Comparison of ENCODE assay signal across 9 cellular contexts in genomic region chr1:161367684-161368398, GRCh38. TPM values are rescaled to one million over a fixed set of nuclear protein-coding genes. Genes with fewer than 3 reads are reported as not detected.
A peak's percentile ranks its signal among the peaks of the same experiment; 100 is the strongest.
DNase-seq lines count a peak whose midpoint lies in the region; ATAC-seq and TF ChIP-seq lines count a peak whose summit lies in the region.
"Had no signal": no experiment of that assay in that cellular context is flagged by ENCODE, and none has a peak within 500 bp of the region (broad histone marks: within the 10 kb centered on the region; RNA-seq: fewer than 3 reads in every experiment).

Gene CFAP126 (minus strand): TSS chr1:161367876. CDS start chr1:161367868, 8 bp downstream.

- no peak within 1 kb of the TSS for H3K27ac ChIP-seq in DOHH2 (ENCODE audit: low read depth, low read length)

- CTCF ChIA-PET in activated naive CD4-positive, alpha-beta T cell treated with anti-CD3 and anti-CD28 coated beads, Interleukin-2, amount 10 ng/mL, durations not matched to agents 7 days and 5 days (lab: Charles Lee), result interaction anchor here (0.7 to 2.8 kb wide), 11 partner anchors 14 to 202 kb away, joined by 3 to 9 read pairs (median 4); partner anchors contain the start of genes PPOX, SDHC and TOMM40L

- H3K4me2 ChIP-seq in DOHH2 (ENCODE audit: low read length), result no peak within 1 kb of the TSS

- no peaks in the 10 kb centered on the region for H4K20me1 ChIP-seq in DOHH2 (ENCODE audit: control insufficient read depth, insufficient read depth, low read depth, low read length)

- H3K36me3 ChIP-seq in DOHH2 (ENCODE audit: control insufficient read depth, low read length), result peaks cover 7% of the 10 kb centered on the region; the same call in 1 of the 2 replicates

- peak; percentile 23 for DNase-seq in NCI-H82 treated with DMSO at 0.1 percent for 48 hours (lab: John Stamatoyannopoulos, UW; ENCODE audit: unreplicated experiment)
- DNase-seq in activated naive CD4-positive, alpha-beta T cell treated with anti-CD3 and anti-CD28 coated beads, Interleukin-2, amount 10 ng/mL, durations not matched to agents 7 days and 5 days, result peak; percentile 59
- DNase-seq in glomerular endothelial cell (ENCODE audit: extremely low read depth, low read depth, low spot score), result peak; percentile 44
- DNase-seq in osteocyte (ENCODE audit: extremely low spot score, unreplicated experiment), result no peak
- DNase-seq in dedifferentiated amniotic fluid mesenchymal stem cell (ENCODE audit: extremely low spot score), result no peak

- no peaks in the 10 kb centered on the region for H3K9me3 Mint-ChIP-seq in activated naive CD4-positive, alpha-beta T cell treated with anti-CD3 and anti-CD28 coated beads, Interleukin-2, amount 10 ng/mL, durations not matched to agents 7 days and 5 days
- H3K9me3 Mint-ChIP-seq in osteocyte (ENCODE audit: unreplicated experiment), result no peaks in the 10 kb centered on the region
- H3K9me3 Mint-ChIP-seq: activated naive CD4-positive, alpha-beta T cell treated with anti-CD3 and anti-CD28 coated beads, Interleukin-2, amount 50 U/mL, for 24 hours had no signal

- H3K79me2 ChIP-seq in DOHH2 (ENCODE audit: control insufficient read depth, low read length), result no peaks in the 10 kb centered on the region

- no peaks in the 10 kb centered on the region for H3F3A ChIP-seq in DOHH2 (ENCODE audit: control insufficient read depth, insufficient read depth)

- no peaks in the 10 kb centered on the region for H3K9me2 ChIP-seq in DOHH2 (replicated peaks; ENCODE audit: control insufficient read depth, low read length)

- H3K27me3 Mint-ChIP-seq in activated naive CD4-positive, alpha-beta T cell treated with anti-CD3 and anti-CD28 coated beads, Interleukin-2, amount 10 ng/mL, durations not matched to agents 7 days and 5 days, result no peaks in the 10 kb centered on the region
- H3K27me3 Mint-ChIP-seq in osteocyte (ENCODE audit: unreplicated experiment), result no peaks in the 10 kb centered on the region
- H3K27me3 Mint-ChIP-seq: activated naive CD4-positive, alpha-beta T cell treated with anti-CD3 and anti-CD28 coated beads, Interleukin-2, amount 50 U/mL, for 24 hours had no signal

- H3K4me1 Mint-ChIP-seq in activated naive CD4-positive, alpha-beta T cell treated with anti-CD3 and anti-CD28 coated beads, Interleukin-2, amount 10 ng/mL, durations not matched to agents 7 days and 5 days, result peaks cover 3% of the 10 kb centered on the region
- H3K4me1 Mint-ChIP-seq in osteocyte (ENCODE audit: unreplicated experiment), result peaks cover 6% of the 10 kb centered on the region

- no peak within 1 kb of the TSS for H3K4me3 Mint-ChIP-seq in activated naive CD4-positive, alpha-beta T cell treated with anti-CD3 and anti-CD28 coated beads, Interleukin-2, amount 10 ng/mL, durations not matched to agents 7 days and 5 days
- H3K4me3 Mint-ChIP-seq in osteocyte (ENCODE audit: unreplicated experiment), result no peak within 1 kb of the TSS
- H3K4me3 Mint-ChIP-seq: activated naive CD4-positive, alpha-beta T cell treated with anti-CD3 and anti-CD28 coated beads, Interleukin-2, amount 50 U/mL, for 24 hours had no signal

- H3K27me3 ChIP-seq in DOHH2 (ENCODE audit: control insufficient read depth, low read length), result no peaks in the 10 kb centered on the region

- peaks cover 27% of the 10 kb centered on the region for H3K36me3 Mint-ChIP-seq in activated naive CD4-positive, alpha-beta T cell treated with anti-CD3 and anti-CD28 coated beads, Interleukin-2, amount 10 ng/mL, durations not matched to agents 7 days and 5 days
- peaks cover 20% of the 10 kb centered on the region for H3K36me3 Mint-ChIP-seq in osteocyte (ENCODE audit: unreplicated experiment)

- peak; percentile 48 for TF ChIP-seq CTCF in DOHH2 (IDR thresholded peaks at IDR 0.05; ENCODE audit: low read depth, low read length, poor library complexity, severe bottlenecking)
- TF ChIP-seq CTCF in osteocyte (IDR thresholded peaks at IDR 0.05), result peak; percentile 21

- H3K9me3 ChIP-seq in DOHH2 (ENCODE audit: control insufficient read depth, insufficient read depth, low read length), result no peaks in the 10 kb centered on the region

- peak; percentile 94 for ATAC-seq in GM21367 (IDR thresholded peaks at IDR 0.05; ENCODE audit: unreplicated experiment)
- ATAC-seq in HG03571 (IDR thresholded peaks at IDR 0.05; ENCODE audit: unreplicated experiment), result peak; percentile 90

- peaks cover 9% of the 10 kb centered on the region for H3K4me1 ChIP-seq in DOHH2 (ENCODE audit: control insufficient read depth, low read length)

- no peak within 1 kb of the TSS for H3K27ac Mint-ChIP-seq in activated naive CD4-positive, alpha-beta T cell treated with anti-CD3 and anti-CD28 coated beads, Interleukin-2, amount 10 ng/mL, durations not matched to agents 7 days and 5 days
- peak within 1 kb of the TSS; percentile 72 for H3K27ac Mint-ChIP-seq in osteocyte (ENCODE audit: unreplicated experiment)

- no peak within 1 kb of the TSS for H3K4me3 ChIP-seq in DOHH2 (ENCODE audit: low read length)

RNA-seq across cellular contexts. Expression of gene CFAP126, which starts in this region (rescaled TPM):
- total RNA-seq in glomerular endothelial cell (not detected in 2 replicates), osteocyte (not detected in 2 replicates)

Comparison
In these comparisons a context has a peak if more than half of its experiments do, and no peak if none do; other contexts are left out.
1. Peak in DNase-seq in glomerular endothelial cell; RNA of the gene not detected or under 1 TPM.
2. DNase-seq: peak in NCI-H82 treated with DMSO at 0.1 percent for 48 hours (single experiment) and activated naive CD4-positive, alpha-beta T cell treated with anti-CD3 and anti-CD28 coated beads, Interleukin-2, amount 10 ng/mL, durations not matched to agents 7 days and 5 days (single experiment); none in osteocyte (single experiment) and dedifferentiated amniotic fluid mesenchymal stem cell (single experiment).